Comparison of ENCODE assay signal across 25 cellular contexts in genomic region chr10:85515316-85515715, GRCh38.
DNase-seq lines count a peak whose midpoint lies in the region; FAIRE-seq and TF ChIP-seq lines count a peak whose summit lies in the region.
"Had no signal": no experiment of that assay in that cellular context is flagged by ENCODE, and none has a peak within 500 bp of the region (broad histone marks: within the 10 kb centered on the region; RNA-seq: fewer than 3 reads in every experiment).

No MANE protein-coding gene starts in this region.

- H3K79me2 ChIP-seq in H1 (ENCODE audit: control insufficient read depth in 1 of 2, insufficient read depth in 2 of 2, low read length in 2 of 2) (no peaks in the 10 kb centered on the region), neural progenitor cell (ENCODE audit: low read depth) (no peaks in the 10 kb centered on the region)

- no peak overlapping the region for H2AK5ac ChIP-seq in H1 (ENCODE audit: low read depth, low read length)

- H3K36me3 Mint-ChIP-seq in neural progenitor cell = no peaks in the 10 kb centered on the region
- H3K36me3 Mint-ChIP-seq: CD14-positive monocyte; CD4-positive, alpha-beta memory T cell; CD4-positive, CD25-positive, alpha-beta regulatory T cell; CD8-positive, alpha-beta memory T cell had no signal

- no peak overlapping the region for H3K27ac Mint-ChIP-seq in neural progenitor cell
- H3K27ac Mint-ChIP-seq: CD14-positive monocyte; CD4-positive, alpha-beta memory T cell; CD4-positive, CD25-positive, alpha-beta regulatory T cell had no signal

- H3K4me3 ChIP-seq in bronchial epithelial cell (ENCODE audit: low read depth, low read length) (no peak overlapping the region), H1 (ENCODE audit: extremely low read depth in 1 of 4, insufficient read depth in 2 of 4, low read depth in 3 of 4, low read length in 4 of 4) (no peak overlapping the region), neural progenitor cell (no peak overlapping the region), thyroid gland (replicated peaks in 1 of 3) (no peak overlapping the region)
- H3K4me3 ChIP-seq: BLaER1 had no signal

- H2BK120ac ChIP-seq in H1 (replicated peaks; ENCODE audit: low read depth, low read length) = no peak overlapping the region

- no peak overlapping the region for H3K27ac ChIP-seq in H1 (ENCODE audit: low read depth, low read length)
- no peak overlapping the region for H3K27ac ChIP-seq in neural progenitor cell
- no peak overlapping the region for H3K27ac ChIP-seq in thyroid gland
- H3K27ac ChIP-seq: BLaER1 had no signal

- FAIRE-seq in bronchial epithelial cell (lab: Jason Lieb, UNC) (peak; percentile 83), H1 (lab: Jason Lieb, UNC) (no peak)
- FAIRE-seq: A204.1, D721Med, G401.6, GM12891, GM19239 had no signal

- H3K4me1 ChIP-seq in H1 (replicated peaks in 1 of 4; ENCODE audit: control insufficient read depth in 3 of 4, insufficient read depth in 4 of 4, low read length in 3 of 4) = peaks cover 4 to 11% (median 8%) of the 10 kb centered on the region in 4 experiments; a peak in 6 of 7 replicates
- H3K4me1 ChIP-seq in neural progenitor cell = peaks cover 9% of the 10 kb centered on the region
- H3K4me1 ChIP-seq in thyroid gland = peaks cover 0 to 8% of the 10 kb centered on the region in 2 donors
- H3K4me1 ChIP-seq: BE2C, BLaER1 had no signal

- H2AFZ ChIP-seq in H1 (ENCODE audit: low read length) (peak overlapping the region; percentile 66), neural progenitor cell (replicated peaks) (peak overlapping the region; percentile 24)

- H3K23me2 ChIP-seq in H1 (ENCODE audit: low read depth, low read length) = no peaks in the 10 kb centered on the region

- no peaks in the 10 kb centered on the region for H4K20me1 ChIP-seq in H1 (replicated peaks in 1 of 2; ENCODE audit: control insufficient read depth in 1 of 2, insufficient read depth in 2 of 2, low read length in 2 of 2)
- no peaks in the 10 kb centered on the region for H4K20me1 ChIP-seq in neural progenitor cell (ENCODE audit: low read depth)
- H4K20me1 ChIP-seq: BLaER1 had no signal

- TF ChIP-seq EP300 in H1 (IDR thresholded peaks at IDR 0.05; ENCODE audit: borderline replicate concordance in 1 of 2, low read depth in 2 of 2, low read length in 2 of 2) = no peak

- WGBS in H1 (ENCODE audit: extremely low coverage in 1 of 2, insufficient coverage in 1 of 2, insufficient read length in 1 of 2, insufficient replicate concordance in 2 of 2, low coverage in 1 of 2, low lambda C conversion rate in 2 of 2, missing lambda C conversion rate in 1 of 2), 2 experiments = 98% methylated on average over 4 of the region's 4 CpGs; no CpG with 5 or more reads in 1 of the 2 experiments
- WGBS in thyroid gland, 2 donors = 28 to 37% methylated on average over 4 of the region's 4 CpGs

- H2BK12ac ChIP-seq in H1 (ENCODE audit: low read depth, low read length) = no peak overlapping the region

- no peak overlapping the region for H3K23ac ChIP-seq in H1 (ENCODE audit: insufficient read length)

- H2BK20ac ChIP-seq in H1 (ENCODE audit: low read length) = no peak overlapping the region

- H3K56ac ChIP-seq in H1 (replicated peaks; ENCODE audit: insufficient read length, low read depth, low read length) = no peak overlapping the region

- H3K14ac ChIP-seq in H1 (ENCODE audit: insufficient read length) = no peak overlapping the region

- H3K4me2 ChIP-seq in H1 (ENCODE audit: insufficient read depth in 1 of 2, low read depth in 2 of 2, low read length in 2 of 2) (no peak overlapping the region), neural progenitor cell (no peak overlapping the region)
- H3K4me2 ChIP-seq: BLaER1 had no signal

- peaks cover 13% of the 10 kb centered on the region for H3K4me1 Mint-ChIP-seq in neural progenitor cell
- H3K4me1 Mint-ChIP-seq: CD14-positive monocyte; CD4-positive, alpha-beta memory T cell; CD4-positive, CD25-positive, alpha-beta regulatory T cell; CD8-positive, alpha-beta memory T cell had no signal

- intact Hi-C loops in thyroid gland (cut with DNase I) = no loop called here

- no peak for TF ChIP-seq CTCF in bronchial epithelial cell (IDR thresholded peaks at IDR 0.05; ENCODE audit: insufficient read depth, low read length, severe bottlenecking)
- no peak for TF ChIP-seq CTCF in H1 (IDR thresholded peaks at IDR 0.05; ENCODE audit: control extremely low read depth in 1 of 3, insufficient read depth in 1 of 3, low read depth in 1 of 3, low read length in 3 of 3)
- TF ChIP-seq CTCF in neural progenitor cell (IDR thresholded peaks at IDR 0.05) = no peak
- TF ChIP-seq CTCF in thyroid gland (IDR thresholded peaks at IDR 0.05) = no peak

- H3K18ac ChIP-seq in H1 (ENCODE audit: extremely low read depth, low read length) = no peak overlapping the region

- POLR2A ChIA-PET in H1 (lab: Charles Lee; ENCODE audit: partially characterized antibody) = no interaction called here

- H3K4ac ChIP-seq in H1 (replicated peaks; ENCODE audit: insufficient read length, low read depth, low read length) = no peak overlapping the region

- no peak for DNase-seq in bronchial epithelial cell (ENCODE audit: low read depth)
- no peak for DNase-seq in H1 (ENCODE audit: low read depth in 1 of 2, low spot score in 2 of 2)
- DNase-seq in neural progenitor cell (ENCODE audit: low spot score) = no peak
- peak; percentile 53 to 57 for DNase-seq in thyroid gland
- no peak for DNase-seq in NCI-H146 treated with DMSO at 0.1 percent for 48 hours (lab: John Stamatoyannopoulos, UW; ENCODE audit: unreplicated experiment)
- DNase-seq in NCI-H526 (lab: John Stamatoyannopoulos, UW) = no peak
- no peak for DNase-seq in stimulated activated CD4-positive, alpha-beta T cell treated with anti-CD3 and anti-CD28 coated beads, Interleukin-2, amount 100 ng/mL, for 48 hours
- DNase-seq: 8988T; ACHN; BE2C; C1 segment of cervical spinal cord; Calu3; CD4-positive, alpha-beta memory T cell; CD4-positive, CD25-positive, alpha-beta regulatory T cell; CD8-positive, alpha-beta memory T cell; COR-L47; DMS79 treated with DMSO at 0.1 percent for 48 hours; GF-D8 had no signal

- no peak overlapping the region for H2BK15ac ChIP-seq in H1 (ENCODE audit: low read length)

- H3K9me3 ChIP-seq in H1 (ENCODE audit: insufficient read depth in 2 of 2, low read depth in 1 of 2, low read length in 1 of 2) (no peaks in the 10 kb centered on the region), neural progenitor cell (ENCODE audit: low read depth) (no peaks in the 10 kb centered on the region), thyroid gland (no peaks in the 10 kb centered on the region)
- H3K9me3 ChIP-seq: BE2C, BLaER1 had no signal

- no peak overlapping the region for H4K5ac ChIP-seq in H1 (ENCODE audit: insufficient read length, low read depth, low read length)

- H3F3A ChIP-seq in neural progenitor cell (ENCODE audit: low read depth) = no peaks in the 10 kb centered on the region

- no peak overlapping the region for H3K4me3 Mint-ChIP-seq in neural progenitor cell
- H3K4me3 Mint-ChIP-seq: CD14-positive monocyte; CD4-positive, alpha-beta memory T cell; CD4-positive, CD25-positive, alpha-beta regulatory T cell; CD8-positive, alpha-beta memory T cell had no signal

- H3K9ac ChIP-seq in H1 (replicated peaks in 1 of 4; ENCODE audit: extremely low read depth in 1 of 4, low read depth in 3 of 4, low read length in 3 of 4) (no peak overlapping the region), neural progenitor cell (no peak overlapping the region)
- H3K9ac ChIP-seq: BLaER1 had no signal

- H3K27me3 Mint-ChIP-seq in neural progenitor cell (ENCODE audit: insufficient read depth, low read depth) = peaks cover 5% of the 10 kb centered on the region
- H3K27me3 Mint-ChIP-seq: CD4-positive, CD25-positive, alpha-beta regulatory T cell had no signal

- no peak overlapping the region for H4K8ac ChIP-seq in H1 (ENCODE audit: extremely low read depth, insufficient read depth, low read length)

- CTCF ChIA-PET in H1 (lab: Charles Lee; ENCODE audit: partially characterized antibody) = interaction anchor here (0.6 to 2.2 kb wide), 11 partner anchors 8 to 623 kb away, joined by 3 to 7 read pairs (median 3); no protein-coding TSS in a partner anchor

- no peak overlapping the region for H4K91ac ChIP-seq in H1 (replicated peaks; ENCODE audit: insufficient read length, low read length)

- no peak for TF ChIP-seq RAD21 in H1 (IDR thresholded peaks at IDR 0.05 in 1 of 2, conservative IDR thresholded peaks at IDR 0.05 in 1 of 2; ENCODE audit: low read depth in 2 of 2, low read length in 2 of 2)

- H3K36me3 ChIP-seq in bronchial epithelial cell (ENCODE audit: control insufficient read depth, insufficient read depth, low read length) (no peaks in the 10 kb centered on the region), H1 (ENCODE audit: control insufficient read depth in 2 of 4, insufficient read depth in 4 of 4, low read length in 3 of 4) (no peaks in the 10 kb centered on the region), neural progenitor cell (no peaks in the 10 kb centered on the region), thyroid gland (no peaks in the 10 kb centered on the region)
- H3K36me3 ChIP-seq: BE2C, BLaER1 had no signal

- H2BK5ac ChIP-seq in H1 (ENCODE audit: low read depth, low read length) = no peak overlapping the region

- no peaks in the 10 kb centered on the region for H3K27me3 ChIP-seq in bronchial epithelial cell (ENCODE audit: control insufficient read depth, insufficient read depth, low read length)
- no peaks in the 10 kb centered on the region for H3K27me3 ChIP-seq in H1 (replicated peaks in 1 of 4; ENCODE audit: control insufficient read depth in 3 of 4, extremely low read depth in 1 of 4, insufficient read depth in 3 of 4, low read length in 3 of 4)
- no peaks in the 10 kb centered on the region for H3K27me3 ChIP-seq in neural progenitor cell
- no peaks in the 10 kb centered on the region for H3K27me3 ChIP-seq in thyroid gland
- H3K27me3 ChIP-seq: BE2C, BLaER1 had no signal

- no peaks in the 10 kb centered on the region for H3K9me3 Mint-ChIP-seq in neural progenitor cell
- H3K9me3 Mint-ChIP-seq: CD4-positive, alpha-beta memory T cell had no signal

- no peaks in the 10 kb centered on the region for H3K79me1 ChIP-seq in H1 (ENCODE audit: low read depth, low read length)

- TF ChIP-seq POLR2A in H1 (IDR thresholded peaks at IDR 0.05; ENCODE audit: control extremely low read depth in 1 of 2, low read depth in 2 of 2, low read length in 2 of 2) (no peak), thyroid gland (IDR thresholded peaks at IDR 0.05) (no peak)

TF ChIP-seq in H1, 55 proteins besides CTCF, POLR2A, EP300 and RAD21 (continues in another document):
- TF ChIP-seq GTF2F1 (IDR thresholded peaks at IDR 0.05; ENCODE audit: borderline replicate concordance, low read depth, low read length) = no peak
- no peak for TF ChIP-seq E2F6 (IDR thresholded peaks at IDR 0.05)
- TF ChIP-seq ASH2L (IDR thresholded peaks at IDR 0.05; ENCODE audit: low read length) = no peak
- no peak for TF ChIP-seq CHD2 (IDR thresholded peaks at IDR 0.05; ENCODE audit: low read length)
- no peak for TF ChIP-seq BACH1 (IDR thresholded peaks at IDR 0.05; ENCODE audit: low read length)
- no peak for TF ChIP-seq RBBP5 (IDR thresholded peaks at IDR 0.05; ENCODE audit: borderline replicate concordance, low read depth, low read length)

Comparison
In these comparisons a context has a peak if more than half of its experiments do, and no peak if none do; other contexts are left out.
1. DNase-seq: peak in thyroid gland (2 of 2); none in bronchial epithelial cell (single experiment), H1 (0 of 2), neural progenitor cell (single experiment), NCI-H146 treated with DMSO at 0.1 percent for 48 hours (single experiment), NCI-H526 (0 of 2) and stimulated activated CD4-positive, alpha-beta T cell treated with anti-CD3 and anti-CD28 coated beads, Interleukin-2, amount 100 ng/mL, for 48 hours (0 of 2).